Comparison of ENCODE assay signal across 10 cellular contexts in the genomic region with DNA sequence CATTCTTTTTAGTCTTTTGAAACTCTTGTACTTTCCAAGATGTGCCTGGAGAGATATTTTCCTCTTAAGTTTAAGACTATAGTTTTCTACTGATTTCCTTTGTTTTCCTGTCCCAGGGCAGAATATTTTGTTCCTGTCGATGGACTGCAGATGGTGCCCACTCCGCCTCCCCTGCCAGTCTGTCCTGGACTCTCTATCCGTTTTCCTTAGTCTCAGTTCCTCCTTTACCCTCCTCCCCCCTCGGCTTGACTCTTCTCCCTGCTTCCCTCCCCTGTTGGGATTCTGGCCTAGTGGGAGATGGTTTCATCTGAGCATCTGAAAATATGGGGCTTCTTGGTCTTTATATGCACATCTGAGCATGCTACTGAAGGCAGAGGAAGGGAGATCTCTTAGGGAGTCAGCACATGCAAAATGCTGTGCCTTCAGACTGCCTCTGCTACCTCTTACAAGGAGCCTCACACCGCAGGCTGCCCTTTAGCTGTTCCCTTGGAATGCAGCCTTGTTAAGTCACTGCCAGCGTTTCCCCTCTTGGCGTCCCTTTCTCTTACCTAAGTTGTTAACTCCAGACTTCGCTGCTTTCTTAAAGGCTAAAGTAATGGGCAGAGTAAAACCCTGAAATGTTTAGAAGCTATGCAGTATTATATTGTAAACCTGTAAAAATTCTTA. TPM values are rescaled to one million over a fixed set of nuclear protein-coding genes. Genes with fewer than 3 reads are reported as not detected.
DNase-seq lines count a peak whose midpoint lies in the region; ATAC-seq and TF ChIP-seq lines count a peak whose summit lies in the region.
"Had no signal": no experiment of that assay in that cellular context is flagged by ENCODE, and none has a peak within 500 bp of the region (broad histone marks: within the 10 kb centered on the region; RNA-seq: fewer than 3 reads in every experiment).

No MANE protein-coding gene starts in this region.

- H3K27ac Mint-ChIP-seq in MCF 10A (ENCODE audit: low read depth, unreplicated experiment): no peak overlapping the region
- H3K27ac Mint-ChIP-seq: activated B cell treated with CpG ODN at 0.5 μM for 24 hours had no signal

- H3K27me3 Mint-ChIP-seq in MCF 10A (ENCODE audit: insufficient read depth, unreplicated experiment): peaks cover 30% of the 10 kb centered on the region

- no peak overlapping the region for H3K4me3 Mint-ChIP-seq in MCF 10A (ENCODE audit: unreplicated experiment)
- H3K4me3 Mint-ChIP-seq: activated B cell treated with CpG ODN at 0.5 μM for 24 hours had no signal

- peaks cover 23% of the 10 kb centered on the region for H3K9me3 Mint-ChIP-seq in MCF 10A (ENCODE audit: unreplicated experiment)
- H3K9me3 Mint-ChIP-seq: activated B cell treated with CpG ODN at 0.5 μM for 24 hours; CD8-positive, alpha-beta memory T cell had no signal

- DNase-seq in breast epithelium (ENCODE audit: low spot score in 2 of 2): peak in 1 of 2 donors; percentile 78
- no peak for DNase-seq in MCF 10A (ENCODE audit: unreplicated experiment)
- DNase-seq in brain microvascular endothelial cell: peak; percentile 19
- peak; percentile 26 for DNase-seq in upper lobe of right lung
- no peak for DNase-seq in stimulated activated CD4-positive, alpha-beta T cell treated with anti-CD3 and anti-CD28 coated beads, Interleukin-2, amount 100 ng/mL, for 48 hours
- no peak for DNase-seq in effector CD4-positive, alpha-beta T cell
- DNase-seq: activated B cell treated with CpG ODN at 0.5 μM for 24 hours; CD8-positive, alpha-beta memory T cell had no signal

- POLR2A ChIA-PET in MCF 10A (lab: Yijun Ruan, JAX): no interaction called here

- H3K4me1 ChIP-seq in breast epithelium: peaks cover 13 to 35% of the 10 kb centered on the region in 2 donors
- H3K4me1 ChIP-seq in mesodermal cell (ENCODE audit: control insufficient read depth, insufficient read depth, low read length, poor library complexity, severe bottlenecking): peaks cover 37% of the 10 kb centered on the region
- H3K4me1 ChIP-seq in upper lobe of right lung: peaks cover 23% of the 10 kb centered on the region

- H3K27ac ChIP-seq in breast epithelium (peak overlapping the region; percentile 92 to 94), brain microvascular endothelial cell (no peak overlapping the region), mesodermal cell (ENCODE audit: low read depth, low read length, severe bottlenecking) (peak overlapping the region; percentile 24), upper lobe of right lung (no peak overlapping the region)

- H3K9me3 ChIP-seq in breast epithelium (no peaks in the 10 kb centered on the region), mesodermal cell (ENCODE audit: control insufficient read depth, low read length) (no peaks in the 10 kb centered on the region), upper lobe of right lung (no peaks in the 10 kb centered on the region)

- CTCF ChIA-PET in MCF 10A (lab: Yijun Ruan, JAX): no interaction called here

- H3K4me3 ChIP-seq in breast epithelium (peak overlapping the region in 1 of 3 donors; percentile 35), brain microvascular endothelial cell (ENCODE audit: low read depth, low read length) (no peak overlapping the region), mesodermal cell (ENCODE audit: extremely low read depth, insufficient read depth, low read length, poor library complexity, severe bottlenecking) (no peak overlapping the region), upper lobe of right lung (no peak overlapping the region)

- no peaks in the 10 kb centered on the region for H3K36me3 Mint-ChIP-seq in MCF 10A (ENCODE audit: insufficient read depth, unreplicated experiment)

- no peaks in the 10 kb centered on the region for H3K4me1 Mint-ChIP-seq in MCF 10A (ENCODE audit: insufficient read depth, unreplicated experiment)
- H3K4me1 Mint-ChIP-seq: activated B cell treated with CpG ODN at 0.5 μM for 24 hours had no signal

- no TSS peak for BruUV-seq in MCF 10A (replicated peaks; lab: Mats Ljungman, UMichigan)

- ATAC-seq in upper lobe of right lung: peak; percentile 49
- ATAC-seq in HG03039 (IDR thresholded peaks at IDR 0.05; ENCODE audit: unreplicated experiment): no peak

- TF ChIP-seq CTCF in breast epithelium (IDR thresholded peaks at IDR 0.05) (no peak), MCF 10A (IDR thresholded peaks at IDR 0.05; ENCODE audit: unreplicated experiment) (no peak), brain microvascular endothelial cell (IDR thresholded peaks at IDR 0.05; ENCODE audit: low read depth, low read length, missing control alignments) (no peak), upper lobe of right lung (IDR thresholded peaks at IDR 0.05) (no peak)

- intact Hi-C loops in breast epithelium (cut with DNase I; ENCODE audit: low total_unique reads) (no loop called here), MCF 10A (cut with micrococcal nuclease) (no loop called here), upper lobe of right lung (cut with DNase I) (no loop called here)

- in situ Hi-C loops in brain microvascular endothelial cell (cut with HindIII; ENCODE audit: low pct_ligation_motif_present, low sequenced_read_pairs): no loop called here

- no peak for TF ChIP-seq POLR2A in breast epithelium (IDR thresholded peaks at IDR 0.05)

- 44 to 46% methylated on average over 3 to 4 of the region's 8 CpGs for WGBS in mesodermal cell (ENCODE audit: insufficient coverage in 2 of 2), 2 experiments

- H3K36me3 ChIP-seq in breast epithelium: no peaks in the 10 kb centered on the region
- no peaks in the 10 kb centered on the region for H3K36me3 ChIP-seq in brain microvascular endothelial cell (replicated peaks)
- no peaks in the 10 kb centered on the region for H3K36me3 ChIP-seq in mesodermal cell (ENCODE audit: control insufficient read depth, insufficient read depth, low read length)
- H3K36me3 ChIP-seq in upper lobe of right lung: no peaks in the 10 kb centered on the region

- H3K27me3 ChIP-seq in breast epithelium (no peaks in the 10 kb centered on the region), brain microvascular endothelial cell (replicated peaks) (no peaks in the 10 kb centered on the region), upper lobe of right lung (no peaks in the 10 kb centered on the region)

RNA-seq across cellular contexts. Expression of a gene that starts 49.6 kb away (rescaled TPM):
- total RNA-seq in breast epithelium (10 to 100 TPM; 28.5 to 94.3 (median 42.9) TPM), MCF 10A (2022) (not detected in 2 replicates), upper lobe of right lung (18.4 TPM)
- polyA plus RNA-seq in mesodermal cell (2013, experiment 1 of 2): 6.0 TPM
- polyA plus RNA-seq in mesodermal cell (2013, experiment 2 of 2): 4.9 TPM

Comparison
In these comparisons a context has a peak if more than half of its experiments do, and no peak if none do; other contexts are left out.
1. RNA of a gene that starts 49.6 kb away (total RNA-seq): 28.5 to 94.3 TPM in breast epithelium and 18.4 TPM in upper lobe of right lung (single experiment); not detected in MCF 10A; every median in the first group is over 10 times any median in the second.
2. DNase-seq: peak in brain microvascular endothelial cell (single experiment) and upper lobe of right lung (single experiment); none in MCF 10A (single experiment), stimulated activated CD4-positive, alpha-beta T cell treated with anti-CD3 and anti-CD28 coated beads, Interleukin-2, amount 100 ng/mL, for 48 hours (0 of 2) and effector CD4-positive, alpha-beta T cell (single experiment).
3. H3K27ac ChIP-seq: peak in breast epithelium (2 of 2) and mesodermal cell (single experiment); none in brain microvascular endothelial cell (single experiment) and upper lobe of right lung (single experiment).